Comparison of ENCODE assay signal across 17 cellular contexts in genomic region chrX:19576742-19577141, GRCh38.
DNase-seq lines count a peak whose midpoint lies in the region; ATAC-seq and TF ChIP-seq lines count a peak whose summit lies in the region.
"Had no signal": no experiment of that assay in that cellular context is flagged by ENCODE, and none has a peak within 500 bp of the region (broad histone marks: within the 10 kb centered on the region; RNA-seq: fewer than 3 reads in every experiment).

No MANE protein-coding gene starts in this region.

- no peaks in the 10 kb centered on the region for H3K36me3 Mint-ChIP-seq in T-helper 17 cell (ENCODE audit: low read depth)

- intact Hi-C loops in cardiac septum (cut with DNase I): no loop called here

- DNase-seq in right atrium auricular region (ENCODE audit: low spot score): no peak
- DNase-seq in cardiac septum (ENCODE audit: low spot score): no peak
- DNase-seq in T-helper 17 cell: no peak
- peak; percentile 44 for DNase-seq in fibroblast of the aortic adventitia (ENCODE audit: low read depth)
- no peak for DNase-seq in DMS53 (lab: John Stamatoyannopoulos, UW)
- DNase-seq: COR-L47, GOT3, MV-4-11, NCI-H1436 treated with DMSO at 0.1 percent for 48 hours, NCI-H2029 treated with DMSO at 0.1 percent for 48 hours, NCI-H510A, NCI-H774, PC-3 had no signal

- H3K9me3 ChIP-seq in right atrium auricular region: no peaks in the 10 kb centered on the region
- H3K9me3 ChIP-seq in T-helper 17 cell (ENCODE audit: control insufficient read depth, low read length, poor library complexity, severe bottlenecking): no peaks in the 10 kb centered on the region
- H3K9me3 ChIP-seq: A549 had no signal

- no peaks in the 10 kb centered on the region for H3K36me3 ChIP-seq in right atrium auricular region

- peaks cover 0 to 16% of the 10 kb centered on the region in 2 donors for H3K4me1 ChIP-seq in right atrium auricular region

- peak overlapping the region; percentile 57 for H3K27ac Mint-ChIP-seq in T-helper 17 cell

- ATAC-seq in T-helper 17 cell (no peak), HG02588 (IDR thresholded peaks at IDR 0.05; ENCODE audit: unreplicated experiment) (no peak), GM21528 (IDR thresholded peaks at IDR 0.05; ENCODE audit: low FRiP score, unreplicated experiment) (no peak)
- ATAC-seq: A549, PC-3 had no signal

- no peaks in the 10 kb centered on the region for H3K27me3 Mint-ChIP-seq in T-helper 17 cell

- no peak overlapping the region for H3K4me3 ChIP-seq in right atrium auricular region
- no peak overlapping the region for H3K4me3 ChIP-seq in fibroblast of the aortic adventitia (ENCODE audit: low read depth, low read length)
- H3K4me3 ChIP-seq: A549 had no signal

- H3K27ac ChIP-seq in right atrium auricular region: peak overlapping the region; percentile 14 to 53
- H3K27ac ChIP-seq: A549, C4-2B had no signal

- H3K27me3 ChIP-seq in right atrium auricular region: no peaks in the 10 kb centered on the region

- peaks cover 4% of the 10 kb centered on the region for H3K4me1 Mint-ChIP-seq in T-helper 17 cell

- no peak overlapping the region for H3K4me3 Mint-ChIP-seq in T-helper 17 cell

- TF ChIP-seq CTCF in right atrium auricular region (IDR thresholded peaks at IDR 0.05) (no peak), fibroblast of the aortic adventitia (IDR thresholded peaks at IDR 0.05; ENCODE audit: insufficient read depth, low read length) (no peak)
